Comparison of ENCODE assay signal across 1 cellular context in genomic region chr5:154646841-154647759, GRCh38.
TF ChIP-seq lines count a peak whose summit lies in the region.

No MANE protein-coding gene starts in this region.

TF ChIP-seq in H1, 55 proteins besides CTCF, POLR2A, EP300 and RAD21 (continued from another document):
- TF ChIP-seq E2F6 (IDR thresholded peaks at IDR 0.05) (peak; percentile 97), USF2 (IDR thresholded peaks at IDR 0.05; ENCODE audit: low read length) (peak; percentile 69; the same call in 1 of the 2 replicates), SP4 (IDR thresholded peaks at IDR 0.05; ENCODE audit: low read length) (no peak), TCF12 (IDR thresholded peaks at IDR 0.05; ENCODE audit: low read depth, low read length) (no peak), EZH2 (IDR thresholded peaks at IDR 0.05; ENCODE audit: low read depth, low read length, severe bottlenecking) (peak; percentile 33), BACH1 (IDR thresholded peaks at IDR 0.05; ENCODE audit: low read length) (no peak), KDM4A (IDR thresholded peaks at IDR 0.05; ENCODE audit: low read depth, low read length, severe bottlenecking) (peak; percentile 79), MAX (IDR thresholded peaks at IDR 0.05) (peak; percentile 96), SIN3A (conservative IDR thresholded peaks at IDR 0.05 in 1 of 2, IDR thresholded peaks at IDR 0.05 in 1 of 2; ENCODE audit: low read depth in 1 of 2, low read length in 2 of 2) (peak; percentile 40 to 53; a peak in 1 of 4 replicates), TBP (IDR thresholded peaks at IDR 0.05; ENCODE audit: low read depth, low read length) (peak; percentile 44; the same call in 1 of the 2 replicates), TAF1 (IDR thresholded peaks at IDR 0.05; ENCODE audit: low read depth, low read length) (peak; percentile 57; the same call in 1 of the 2 replicates), PHF8 (conservative IDR thresholded peaks at IDR 0.05; ENCODE audit: low read depth, low read length) (0 out of 2 replicates have a peak, but pooled peaks have one; percentile 28), ATF2 (IDR thresholded peaks at IDR 0.05; ENCODE audit: low read length) (peak; percentile 78), RBBP5 (IDR thresholded peaks at IDR 0.05; ENCODE audit: borderline replicate concordance, low read depth, low read length) (peak; percentile 83), HDAC2 (IDR thresholded peaks at IDR 0.05; ENCODE audit: borderline replicate concordance in 1 of 2, low read depth in 2 of 2, low read length in 2 of 2) (0 out of 4 replicates have a peak, but pooled peaks of 1 of the 2 experiments have one; percentile 40), JUND (IDR thresholded peaks at IDR 0.05; ENCODE audit: low read length) (peak; percentile 71; the same call in 1 of the 2 replicates), GABPA (IDR thresholded peaks at IDR 0.05; ENCODE audit: borderline replicate concordance, insufficient read depth, low read length) (0 out of 2 replicates have a peak, but pooled peaks have one; percentile 39)
